Comparison of ENCODE assay signal across 32 cellular contexts in the genomic region with DNA sequence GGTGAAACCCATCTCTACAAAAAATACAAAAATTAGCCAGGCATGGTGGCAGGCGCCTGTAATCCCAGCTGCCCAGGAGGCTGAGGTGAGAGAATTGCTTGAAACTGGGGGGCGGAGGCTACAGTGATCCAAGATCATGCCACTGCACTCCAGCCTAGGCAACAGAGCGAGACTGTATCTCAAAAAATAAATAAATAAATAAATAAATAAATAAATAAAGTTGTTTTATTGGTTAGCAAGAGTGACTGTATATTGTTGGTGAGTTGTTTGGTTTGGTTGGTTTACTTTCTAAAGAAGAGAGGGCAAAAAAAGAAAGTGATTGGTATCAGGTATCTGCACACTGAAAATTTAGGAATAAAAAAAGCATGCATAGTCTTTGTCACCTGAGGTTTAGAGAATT.
DNase-seq lines count a peak whose midpoint lies in the region; FAIRE-seq and TF ChIP-seq lines count a peak whose summit lies in the region.
"Had no signal": no experiment of that assay in that cellular context is flagged by ENCODE, and none has a peak within 500 bp of the region (broad histone marks: within the 10 kb centered on the region; RNA-seq: fewer than 3 reads in every experiment).

No MANE protein-coding gene starts in this region.

- H3K9me3 ChIP-seq in HEK293 (ENCODE audit: control insufficient read depth, insufficient read depth, low read depth, low read length) (no peaks in the 10 kb centered on the region), astrocyte (ENCODE audit: insufficient read depth, low read depth, low read length) (no peaks in the 10 kb centered on the region), left ventricle myocardium inferior (replicated peaks) (no peaks in the 10 kb centered on the region)
- H3K9me3 ChIP-seq: A549; BE2C; BLaER1; BLaER1 treated with 17β-estradiol and CSF1 and Interleukin-3, amounts not matched to agents 10 nM and 100 nM; Caco-2 had no signal

- intact Hi-C loops in left ventricle myocardium inferior (cut with micrococcal nuclease): no loop called here

- CTCF ChIA-PET in HEK293 (lab: Yijun Ruan, JAX): no interaction called here

- no peaks in the 10 kb centered on the region for H3K79me2 ChIP-seq in astrocyte (ENCODE audit: insufficient read depth, low read length)

- H3K4me2 ChIP-seq in astrocyte (ENCODE audit: low read length): no peak overlapping the region
- H3K4me2 ChIP-seq: A549; BLaER1; BLaER1 treated with 17β-estradiol and CSF1 and Interleukin-3, amounts not matched to agents 10 nM and 100 nM had no signal

- H3K36me3 ChIP-seq in HEK293 (ENCODE audit: control insufficient read depth in 2 of 2, insufficient read depth in 1 of 2, low read length in 2 of 2): no peaks in the 10 kb centered on the region
- H3K36me3 ChIP-seq in astrocyte (ENCODE audit: insufficient read depth, low read length): no peaks in the 10 kb centered on the region
- no peaks in the 10 kb centered on the region for H3K36me3 ChIP-seq in left ventricle myocardium inferior
- H3K36me3 ChIP-seq: BE2C, BLaER1 had no signal

- no peaks in the 10 kb centered on the region for H4K20me1 ChIP-seq in astrocyte (ENCODE audit: insufficient read depth, low read length)
- H4K20me1 ChIP-seq: BLaER1 had no signal

- no peaks in the 10 kb centered on the region for H3K4me1 ChIP-seq in HEK293 (ENCODE audit: control insufficient read depth, insufficient read depth, low read length)
- H3K4me1 ChIP-seq in astrocyte (ENCODE audit: insufficient read depth, low read length): no peaks in the 10 kb centered on the region
- H3K4me1 ChIP-seq in left ventricle myocardium inferior: no peaks in the 10 kb centered on the region
- H3K4me1 ChIP-seq: BE2C, BLaER1, Caco-2 had no signal

- H3K27ac Mint-ChIP-seq in astrocyte (ENCODE audit: unreplicated experiment): no peak overlapping the region
- H3K27ac Mint-ChIP-seq: B cell; CD14-positive monocyte; CD4-positive, alpha-beta memory T cell; CD4-positive, alpha-beta T cell; CD4-positive, CD25-positive, alpha-beta regulatory T cell; CD8-positive, alpha-beta T cell had no signal

- no peaks in the 10 kb centered on the region for H3K27me3 Mint-ChIP-seq in astrocyte (ENCODE audit: low read depth, unreplicated experiment)
- H3K27me3 Mint-ChIP-seq: B cell; CD4-positive, alpha-beta memory T cell; CD4-positive, alpha-beta T cell; CD4-positive, CD25-positive, alpha-beta regulatory T cell; CD8-positive, alpha-beta memory T cell had no signal

- no peak for TF ChIP-seq CTCF in HEK293 (tag by site-specific recombination; IDR thresholded peaks at IDR 0.05)
- no peak for TF ChIP-seq CTCF in astrocyte (IDR thresholded peaks at IDR 0.05; ENCODE audit: insufficient read depth, low read depth, low read length)
- no peak for TF ChIP-seq CTCF in left ventricle myocardium inferior (IDR thresholded peaks at IDR 0.05; ENCODE audit: borderline replicate concordance)

- FAIRE-seq in astrocyte (lab: Jason Lieb, UNC): peak; percentile 49
- FAIRE-seq: A204.1 had no signal

- H3K4me1 Mint-ChIP-seq in astrocyte (ENCODE audit: low read depth, unreplicated experiment): peaks cover 7% of the 10 kb centered on the region
- H3K4me1 Mint-ChIP-seq: CD4-positive, alpha-beta memory T cell; CD4-positive, CD25-positive, alpha-beta regulatory T cell; CD8-positive, alpha-beta memory T cell had no signal

- H3K27me3 ChIP-seq in astrocyte (ENCODE audit: insufficient read depth, low read length) (no peaks in the 10 kb centered on the region), left ventricle myocardium inferior (ENCODE audit: low read depth) (no peaks in the 10 kb centered on the region)
- H3K27me3 ChIP-seq: BE2C had no signal

- H3K9ac ChIP-seq in astrocyte (ENCODE audit: low read length): no peak overlapping the region
- H3K9ac ChIP-seq: BLaER1; BLaER1 treated with 17β-estradiol and CSF1 and Interleukin-3, amounts not matched to agents 10 nM and 100 nM had no signal

- H2AFZ ChIP-seq in astrocyte (ENCODE audit: low read depth, low read length): no peak overlapping the region

- H3K4me3 Mint-ChIP-seq in astrocyte (ENCODE audit: unreplicated experiment): no peak overlapping the region
- H3K4me3 Mint-ChIP-seq: B cell; CD14-positive monocyte; CD4-positive, alpha-beta memory T cell; CD4-positive, alpha-beta T cell; CD4-positive, CD25-positive, alpha-beta regulatory T cell; CD8-positive, alpha-beta memory T cell; CD8-positive, alpha-beta T cell had no signal

- no peaks in the 10 kb centered on the region for H3K9me3 Mint-ChIP-seq in astrocyte (ENCODE audit: unreplicated experiment)
- H3K9me3 Mint-ChIP-seq: CD14-positive monocyte; CD4-positive, alpha-beta memory T cell; CD4-positive, alpha-beta T cell; CD4-positive, CD25-positive, alpha-beta regulatory T cell; CD8-positive, alpha-beta memory T cell; CD8-positive, alpha-beta T cell had no signal

- H3K4me3 ChIP-seq in HEK293 (ENCODE audit: low read depth, low read length) (no peak overlapping the region), astrocyte (ENCODE audit: insufficient read depth, low read depth, low read length) (no peak overlapping the region), left ventricle myocardium inferior (no peak overlapping the region)
- H3K4me3 ChIP-seq: A549; BLaER1; BLaER1 treated with 17β-estradiol and CSF1 and Interleukin-3, amounts not matched to agents 10 nM and 100 nM had no signal

- POLR2A ChIA-PET in HEK293 (lab: Yijun Ruan, JAX): no interaction called here

- no peak for DNase-seq in astrocyte (ENCODE audit: low read depth)
- DNase-seq in iPS-NIHi7 (ENCODE audit: extremely low spot score): no peak
- DNase-seq in left ventricle myocardium inferior: no peak
- DNase-seq: 8988T; ACHN; AML-193; BE2C; C1 segment of cervical spinal cord; Caco-2; Calu3; CD4-positive, alpha-beta memory T cell; CD4-positive, alpha-beta T cell; CD4-positive, CD25-positive, alpha-beta regulatory T cell; CD8-positive, alpha-beta memory T cell; CD8-positive, alpha-beta T cell; COR-L47; DMS 273 treated with DMSO at 0.1 percent for 48 hours; DMS153; DMS53; DMS79; DMS79 treated with DMSO at 0.1 percent for 48 hours; DND-41; EL had no signal

- H3K27ac ChIP-seq in HEK293 (ENCODE audit: extremely low read depth, low read depth, low read length): no peak overlapping the region
- H3K27ac ChIP-seq in astrocyte (ENCODE audit: low read depth, low read length): no peak overlapping the region
- no peak overlapping the region for H3K27ac ChIP-seq in left ventricle myocardium inferior (replicated peaks)
- H3K27ac ChIP-seq: 22Rv1; A549; BLaER1; BLaER1 treated with 17β-estradiol and CSF1 and Interleukin-3, amounts not matched to agents 10 nM and 100 nM; C4-2B had no signal

- no peaks in the 10 kb centered on the region for H3K36me3 Mint-ChIP-seq in astrocyte (ENCODE audit: low read depth, unreplicated experiment)
- H3K36me3 Mint-ChIP-seq: CD4-positive, CD25-positive, alpha-beta regulatory T cell had no signal

TF ChIP-seq in HEK293, 187 proteins besides CTCF, POLR2A, EP300 and RAD21 (continues in another document):
- TF ChIP-seq ZNF585B (tag by site-specific recombination; IDR thresholded peaks at IDR 0.05) (no peak), ZNF426 (tag by site-specific recombination; IDR thresholded peaks at IDR 0.05) (peak; percentile 51), ZNF670 (tag by site-specific recombination; IDR thresholded peaks at IDR 0.05; ENCODE audit: low read depth) (no peak), MZF1 (tag by site-specific recombination; IDR thresholded peaks at IDR 0.05; ENCODE audit: borderline replicate concordance) (no peak), YY1 (tag by site-specific recombination; IDR thresholded peaks at IDR 0.05) (no peak), ZNF132 (tag by site-specific recombination; IDR thresholded peaks at IDR 0.05; ENCODE audit: borderline replicate concordance) (no peak), ZFP37 (tag by site-specific recombination; IDR thresholded peaks at IDR 0.05) (no peak), KLF7 (tag by site-specific recombination; IDR thresholded peaks at IDR 0.05; ENCODE audit: borderline replicate concordance) (no peak), SALL2 (tag by site-specific recombination; IDR thresholded peaks at IDR 0.05; ENCODE audit: borderline replicate concordance) (no peak), ZNF248 (tag by site-specific recombination; IDR thresholded peaks at IDR 0.05) (no peak), ZNF626 (tag by site-specific recombination; IDR thresholded peaks at IDR 0.05) (no peak), ZNF223 (tag by site-specific recombination; IDR thresholded peaks at IDR 0.05) (no peak)
- TF ChIP-seq, protein P1, sequence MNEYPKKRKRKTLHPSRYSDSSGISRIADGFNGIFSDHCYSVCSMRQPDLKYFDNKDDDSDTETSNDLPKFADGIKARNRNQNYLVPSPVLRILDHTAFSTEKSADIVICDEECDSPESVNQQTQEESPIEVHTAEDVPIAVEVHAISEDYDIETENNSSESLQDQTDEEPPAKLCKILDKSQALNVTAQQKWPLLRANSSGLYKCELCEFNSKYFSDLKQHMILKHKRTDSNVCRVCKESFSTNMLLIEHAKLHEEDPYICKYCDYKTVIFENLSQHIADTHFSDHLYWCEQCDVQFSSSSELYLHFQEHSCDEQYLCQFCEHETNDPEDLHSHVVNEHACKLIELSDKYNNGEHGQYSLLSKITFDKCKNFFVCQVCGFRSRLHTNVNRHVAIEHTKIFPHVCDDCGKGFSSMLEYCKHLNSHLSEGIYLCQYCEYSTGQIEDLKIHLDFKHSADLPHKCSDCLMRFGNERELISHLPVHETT (tag by site-specific recombination; IDR thresholded peaks at IDR 0.05): no peak
- TF ChIP-seq, protein P2, sequence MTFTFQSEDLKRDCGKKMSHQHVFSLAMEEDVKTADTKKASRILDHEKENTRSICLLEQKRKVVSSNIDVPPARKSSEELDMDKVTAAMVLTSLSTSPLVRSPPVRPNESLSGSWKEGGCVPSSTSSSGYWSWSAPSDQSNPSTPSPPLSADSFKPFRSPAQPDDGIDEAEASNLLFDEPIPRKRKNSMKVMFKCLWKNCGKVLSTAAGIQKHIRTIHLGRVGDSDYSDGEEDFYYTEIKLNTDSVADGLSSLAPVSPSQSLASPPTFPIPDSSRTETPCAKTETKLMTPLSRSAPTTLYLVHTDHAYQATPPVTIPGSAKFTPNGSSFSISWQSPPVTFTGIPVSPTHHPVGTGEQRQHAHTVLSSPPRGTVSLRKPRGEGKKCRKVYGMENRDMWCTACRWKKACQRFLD (tag by site-specific recombination; IDR thresholded peaks at IDR 0.05): no peak
